Comparison of ENCODE assay signal across 21 cellular contexts in genomic region chr10:95861401-95861800, GRCh38. TPM values are rescaled to one million over a fixed set of nuclear protein-coding genes. Genes with fewer than 3 reads are reported as not detected.
"Had no signal": no experiment of that assay in that cellular context is flagged by ENCODE, and none has a peak within 500 bp of the region (broad histone marks: within the 10 kb centered on the region; RNA-seq: fewer than 3 reads in every experiment).

No MANE protein-coding gene starts in this region.

- ATAC-seq: gastroesophageal sphincter; heart left ventricle; stimulated activated naive CD8-positive, alpha-beta T cell treated with anti-CD3 and anti-CD28 coated beads, Interleukin-15, Interleukin-2, amounts not matched to agents 100 U/mL and 50 U/mL, for 24 hours had no signal

- H3K4me3 Mint-ChIP-seq: activated naive CD8-positive, alpha-beta T cell treated with anti-CD3 and anti-CD28 coated beads for 36 hours; central memory CD8-positive, alpha-beta T cell had no signal

- H3K27me3 ChIP-seq: brain microvascular endothelial cell, gastroesophageal sphincter, heart left ventricle, right atrium auricular region, tibial artery had no signal

- H3K4me1 ChIP-seq: left ventricle myocardium inferior, right atrium auricular region had no signal

- FAIRE-seq: urothelium cell line had no signal

- H3K4me3 ChIP-seq: coronary artery, gastroesophageal sphincter, heart left ventricle, left ventricle myocardium inferior, right atrium auricular region, tibial artery had no signal

- H3K36me3 ChIP-seq: brain microvascular endothelial cell, left ventricle myocardium inferior, right atrium auricular region had no signal

- H3K27ac ChIP-seq: brain microvascular endothelial cell, coronary artery, gastroesophageal sphincter, left ventricle myocardium inferior, right atrium auricular region, tibial artery had no signal

- H3K27me3 Mint-ChIP-seq: progenitor cell of endocrine pancreas had no signal

- H3K9me3 ChIP-seq: gastroesophageal sphincter, heart left ventricle, left ventricle myocardium inferior, right atrium auricular region, tibial artery had no signal

- H3K36me3 Mint-ChIP-seq: activated naive CD8-positive, alpha-beta T cell treated with anti-CD3 and anti-CD28 coated beads for 36 hours had no signal

- H3K4me1 Mint-ChIP-seq: central memory CD8-positive, alpha-beta T cell had no signal

- H3K9me3 Mint-ChIP-seq: activated naive CD8-positive, alpha-beta T cell treated with anti-CD3 and anti-CD28 coated beads for 36 hours; central memory CD8-positive, alpha-beta T cell had no signal

- H3K27ac Mint-ChIP-seq: activated naive CD8-positive, alpha-beta T cell treated with anti-CD3 and anti-CD28 coated beads for 36 hours; progenitor cell of endocrine pancreas had no signal

- DNase-seq: activated CD4-positive, alpha-beta T cell treated with anti-CD3 and anti-CD28 coated beads, Interleukin-2, amount 50 U/mL, for 1 hour; activated gamma-delta T cell treated with Interleukin-2 at 50 U/mL for 16 hours; activated naive CD8-positive, alpha-beta T cell treated with anti-CD3 and anti-CD28 coated beads for 36 hours; amygdala; brain microvascular endothelial cell; heart left ventricle; left ventricle myocardium inferior; occipital lobe; stimulated activated CD4-positive, alpha-beta T cell treated with anti-CD3 and anti-CD28 coated beads, Interleukin-2, amount 100 ng/mL, for 24 hours; stimulated activated naive CD8-positive, alpha-beta T cell treated with anti-CD3 and anti-CD28 coated beads, Interleukin-15, Interleukin-2, amounts not matched to agents 100 U/mL and 50 U/mL, for 24 hours; substantia nigra; SW 1271; tibial artery had no signal

RNA-seq across cellular contexts. Expression of gene CC2D2B, which starts 46.4 kb away (rescaled TPM):
- total RNA-seq: activated CD8-positive, alpha-beta memory T cell treated with anti-CD3 and anti-CD28 coated beads for 36 hours; activated naive CD8-positive, alpha-beta T cell treated with anti-CD3 and anti-CD28 coated beads for 36 hours; kidney epithelial cell had no signal
